In the genomic region with DNA sequence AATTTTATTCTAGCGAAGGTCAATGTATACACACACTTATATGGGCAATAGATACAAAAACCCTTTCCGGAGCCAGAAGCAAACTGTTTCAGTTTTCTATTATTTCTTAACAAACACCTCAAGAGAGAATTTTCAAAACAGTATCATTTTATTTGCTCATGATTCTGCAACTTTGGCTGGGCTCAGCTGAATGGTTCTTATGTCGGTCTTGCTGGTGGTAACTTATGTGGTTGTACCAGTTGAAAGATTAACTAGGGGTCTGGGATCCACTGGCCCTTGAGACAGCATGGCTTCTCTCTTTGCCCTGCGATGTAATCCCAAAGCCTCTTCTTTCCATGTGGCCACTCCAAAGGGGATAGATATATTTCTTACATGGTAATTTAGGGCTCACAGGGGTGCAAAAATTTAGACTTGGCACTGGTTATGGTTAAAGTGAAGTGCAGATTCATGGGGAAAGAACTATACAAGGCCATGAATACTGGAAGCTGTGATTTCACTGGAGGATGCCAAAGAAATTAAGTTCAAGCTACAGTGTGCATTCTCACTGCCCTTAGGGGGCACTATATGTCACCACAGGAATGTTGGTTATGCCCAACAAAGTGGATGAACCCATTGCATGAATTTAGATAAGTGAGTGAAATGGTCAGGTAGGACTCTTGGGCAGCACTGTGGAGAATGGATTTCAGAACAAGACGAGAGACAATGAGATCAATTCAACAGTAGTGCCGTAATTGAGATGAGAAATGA, we compare ENCODE assay signal across 16 cellular contexts.
"Had no signal": no experiment of that assay in that cellular context is flagged by ENCODE, and none has a peak within 500 bp of the region (broad histone marks: within the 10 kb centered on the region; RNA-seq: fewer than 3 reads in every experiment).

No MANE protein-coding gene starts in this region.

- H3K36me3 ChIP-seq: ascending aorta, esophagus muscularis mucosa, stomach, thoracic aorta had no signal

- H3K27me3 ChIP-seq: ascending aorta, dorsolateral prefrontal cortex, esophagus muscularis mucosa, stomach had no signal

- H3K27ac ChIP-seq: ascending aorta, dorsolateral prefrontal cortex, esophagus muscularis mucosa, parathyroid adenoma, skin epidermis, stomach, thoracic aorta had no signal

- H3K4me3 ChIP-seq: ascending aorta, dorsolateral prefrontal cortex, esophagus muscularis mucosa, lung, skin epidermis, stomach, thoracic aorta had no signal

- H3K4me1 ChIP-seq: ascending aorta, esophagus muscularis mucosa, parathyroid adenoma had no signal

- DNase-seq: activated CD4-positive, alpha-beta T cell treated with anti-CD3 and anti-CD28 coated beads for 48 hours; activated CD8-positive, alpha-beta memory T cell treated with anti-CD3 and anti-CD28 coated beads, Interleukin-2, amount 50 U/mL, for 48 hours; activated CD8-positive, alpha-beta T cell treated with anti-CD3 and anti-CD28 coated beads, Interleukin-2, amount 10 ng/mL, durations not matched to agents 7 days and 5 days; activated naive CD4-positive, alpha-beta T cell; dorsolateral prefrontal cortex; immature natural killer cell; left cardiac atrium; naive thymus-derived CD4-positive, alpha-beta T cell; stimulated activated CD4-positive, alpha-beta T cell treated with anti-CD3 and anti-CD28 coated beads, Interleukin-4, amount 100 ng/mL, for 4 hours; stomach had no signal
